In the genomic region with DNA sequence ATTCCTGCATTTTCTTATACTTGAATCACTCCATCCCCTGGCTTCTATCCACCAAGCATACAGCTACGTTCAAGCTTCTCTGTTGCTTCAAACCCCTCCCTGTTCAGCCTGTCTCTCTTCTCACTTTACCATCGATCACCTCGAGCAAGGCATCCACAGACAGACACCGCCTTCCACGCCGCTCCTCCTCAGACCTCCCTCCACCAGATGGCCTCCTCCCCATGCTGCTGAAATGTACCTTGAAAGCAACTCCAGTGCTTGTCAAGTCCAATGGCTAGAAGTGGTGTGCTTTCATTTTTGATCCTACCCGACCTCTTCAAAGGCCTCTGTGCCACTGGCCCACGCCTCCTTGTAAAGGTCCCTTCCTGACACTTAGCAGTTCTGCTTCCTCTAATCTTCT, we compare ENCODE assay signal across 10 cellular contexts.
A peak's percentile ranks its signal among the peaks of the same experiment; 100 is the strongest.
DNase-seq lines count a peak whose midpoint lies in the region; ATAC-seq and TF ChIP-seq lines count a peak whose summit lies in the region.
"Had no signal": no experiment of that assay in that cellular context is flagged by ENCODE, and none has a peak within 500 bp of the region (broad histone marks: within the 10 kb centered on the region; RNA-seq: fewer than 3 reads in every experiment).

No MANE protein-coding gene starts in this region.

- H3K27ac Mint-ChIP-seq in Calu3 (ENCODE audit: unreplicated experiment): peak overlapping the region; percentile 9
- H3K27ac Mint-ChIP-seq in activated T-helper 1 cell treated with anti-CD3 and anti-CD28 coated beads, Interleukin-12 subunit alpha, Interleukin-12 subunit beta, Interleukin-2, Interleukin-4 antibody, amounts not matched to agents 30 ng/mL and 10 ng/mL and 1 ng/mL, durations not matched to agents 14 hours and 24 hours and 36 hours: peak overlapping the region; percentile 18

- H3K4me1 Mint-ChIP-seq in Calu3 (ENCODE audit: low read depth, unreplicated experiment): peaks cover 11% of the 10 kb centered on the region
- peaks cover 10% of the 10 kb centered on the region for H3K4me1 Mint-ChIP-seq in activated T-helper 1 cell treated with anti-CD3 and anti-CD28 coated beads, Interleukin-12 subunit alpha, Interleukin-12 subunit beta, Interleukin-2, Interleukin-4 antibody, amounts not matched to agents 30 ng/mL and 10 ng/mL and 1 ng/mL, durations not matched to agents 14 hours and 24 hours and 36 hours (ENCODE audit: low read depth)
- H3K4me1 Mint-ChIP-seq: neural crest cell had no signal

- DNase-seq in Calu3 (peak; percentile 22), H7 (peak; percentile 53), left kidney (ENCODE audit: low read depth, low spot score) (peak; percentile 78), T-helper 9 cell (no peak), NCI-H2227 treated with DMSO at 0.1 percent for 48 hours (lab: John Stamatoyannopoulos, UW) (no peak)
- no peak for DNase-seq in activated T-helper 1 cell treated with anti-CD3 and anti-CD28 coated beads, Interleukin-12 subunit alpha, Interleukin-12 subunit beta, Interleukin-2, Interleukin-4 antibody, amounts not matched to agents 30 ng/mL and 10 ng/mL and 1 ng/mL, durations not matched to agents 14 hours and 24 hours and 36 hours (ENCODE audit: low spot score)
- DNase-seq: PC-9 had no signal

- no peaks in the 10 kb centered on the region for H3K9me3 Mint-ChIP-seq in Calu3 (ENCODE audit: low read depth, unreplicated experiment)
- H3K9me3 Mint-ChIP-seq in activated T-helper 1 cell treated with anti-CD3 and anti-CD28 coated beads, Interleukin-12 subunit alpha, Interleukin-12 subunit beta, Interleukin-2, Interleukin-4 antibody, amounts not matched to agents 30 ng/mL and 10 ng/mL and 1 ng/mL, durations not matched to agents 14 hours and 24 hours and 36 hours: no peaks in the 10 kb centered on the region
- H3K9me3 Mint-ChIP-seq: neural crest cell had no signal

- no peaks in the 10 kb centered on the region for H3K27me3 ChIP-seq in H7 (ENCODE audit: control insufficient read depth, insufficient read depth, low read length)

- H3K36me3 Mint-ChIP-seq in Calu3 (ENCODE audit: insufficient read depth, unreplicated experiment): peaks cover 5% of the 10 kb centered on the region
- no peaks in the 10 kb centered on the region for H3K36me3 Mint-ChIP-seq in activated T-helper 1 cell treated with anti-CD3 and anti-CD28 coated beads, Interleukin-12 subunit alpha, Interleukin-12 subunit beta, Interleukin-2, Interleukin-4 antibody, amounts not matched to agents 30 ng/mL and 10 ng/mL and 1 ng/mL, durations not matched to agents 14 hours and 24 hours and 36 hours (ENCODE audit: low read depth)

- no peak overlapping the region for H3K4me3 ChIP-seq in H7 (ENCODE audit: insufficient read depth, low read depth, low read length)
- H3K4me3 ChIP-seq: PC-9 had no signal

- BruUV-seq in Calu3 (replicated peaks; lab: Mats Ljungman, UMichigan): no TSS peak

- TF ChIP-seq CTCF in Calu3 (IDR thresholded peaks at IDR 0.05; ENCODE audit: unreplicated experiment): no peak

- no peak overlapping the region for H3K4me3 Mint-ChIP-seq in Calu3 (ENCODE audit: low read depth, unreplicated experiment)
- H3K4me3 Mint-ChIP-seq in activated T-helper 1 cell treated with anti-CD3 and anti-CD28 coated beads, Interleukin-12 subunit alpha, Interleukin-12 subunit beta, Interleukin-2, Interleukin-4 antibody, amounts not matched to agents 30 ng/mL and 10 ng/mL and 1 ng/mL, durations not matched to agents 14 hours and 24 hours and 36 hours: no peak overlapping the region
- H3K4me3 Mint-ChIP-seq: neural crest cell had no signal

- ATAC-seq in HG03520 (IDR thresholded peaks at IDR 0.05; ENCODE audit: unreplicated experiment) (no peak), GM19452 (IDR thresholded peaks at IDR 0.05; ENCODE audit: unreplicated experiment) (no peak)

- CTCF ChIA-PET in Calu3 (lab: Charles Lee): no interaction called here

- no peaks in the 10 kb centered on the region for H3K27me3 Mint-ChIP-seq in Calu3 (ENCODE audit: unreplicated experiment)
- H3K27me3 Mint-ChIP-seq in activated T-helper 1 cell treated with anti-CD3 and anti-CD28 coated beads, Interleukin-12 subunit alpha, Interleukin-12 subunit beta, Interleukin-2, Interleukin-4 antibody, amounts not matched to agents 30 ng/mL and 10 ng/mL and 1 ng/mL, durations not matched to agents 14 hours and 24 hours and 36 hours (ENCODE audit: insufficient read depth): peaks cover 7% of the 10 kb centered on the region

- intact Hi-C loops in Calu3 (cut with micrococcal nuclease; ENCODE audit: unreplicated experiment): loop anchor here (10.0 kb wide), 1 partner anchor 260 kb away; no protein-coding TSS in a partner anchor
- intact Hi-C loops in activated T-helper 1 cell treated with anti-CD3 and anti-CD28 coated beads, Interleukin-12 subunit alpha, Interleukin-12 subunit beta, Interleukin-2, Interleukin-4 antibody, amounts not matched to agents 30 ng/mL and 10 ng/mL and 1 ng/mL, durations not matched to agents 14 hours and 24 hours and 36 hours (cut with micrococcal nuclease): no loop called here

- H3K36me3 ChIP-seq in H7 (replicated peaks; ENCODE audit: control insufficient read depth, insufficient read depth, low read length): no peaks in the 10 kb centered on the region

Comparison
In these comparisons a context has a peak if more than half of its experiments do, and no peak if none do; other contexts are left out.
1. DNase-seq: peak in Calu3 (single experiment), H7 (single experiment) and left kidney (single experiment); none in activated T-helper 1 cell treated with anti-CD3 and anti-CD28 coated beads, Interleukin-12 subunit alpha, Interleukin-12 subunit beta, Interleukin-2, Interleukin-4 antibody, amounts not matched to agents 30 ng/mL and 10 ng/mL and 1 ng/mL, durations not matched to agents 14 hours and 24 hours and 36 hours (single experiment), T-helper 9 cell (single experiment) and NCI-H2227 treated with DMSO at 0.1 percent for 48 hours (single experiment).